ENCODE assay signal across 8 cellular contexts in the genomic region with DNA sequence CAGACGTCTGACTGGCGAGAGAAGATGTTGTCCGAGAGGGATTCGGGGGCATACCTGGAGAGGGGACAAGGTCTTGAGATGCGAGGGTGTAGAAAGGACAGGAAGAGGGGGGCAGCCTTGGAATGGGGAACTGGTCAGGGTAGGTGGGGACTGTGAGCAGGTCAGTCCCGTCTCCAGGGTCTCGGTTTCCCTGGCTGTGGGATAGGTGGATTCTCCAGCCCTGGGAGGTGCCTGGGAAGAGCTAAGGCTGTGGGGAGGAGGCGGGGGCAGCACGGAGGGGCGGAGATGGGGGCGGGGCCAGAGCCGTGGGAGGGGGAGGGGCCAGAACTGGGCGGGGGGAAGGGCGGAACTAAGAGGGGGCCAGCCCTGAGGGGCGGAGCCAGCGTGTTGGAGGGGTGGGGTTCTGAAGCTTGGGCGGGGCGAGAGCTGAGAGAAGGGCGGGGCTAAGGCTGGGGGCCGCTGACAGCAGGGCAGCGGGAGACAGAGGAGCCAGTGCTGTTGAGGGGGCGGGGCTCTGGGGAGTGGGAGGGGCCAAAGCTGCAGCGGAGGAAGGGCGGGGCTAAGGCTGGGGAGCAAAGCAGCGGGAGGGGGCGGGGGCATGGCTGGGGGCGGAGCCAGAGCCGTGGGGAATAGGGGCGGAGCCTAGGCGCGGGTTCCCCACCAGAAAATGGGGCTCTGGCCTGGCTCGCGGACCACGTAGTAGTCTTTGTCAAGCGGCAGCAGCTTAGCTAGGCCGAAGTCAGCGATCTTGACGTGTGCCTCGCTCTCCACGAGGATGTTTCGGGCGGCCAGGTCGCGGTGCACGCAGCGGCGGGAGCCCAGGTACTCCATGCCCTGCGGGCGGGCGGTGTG. TPM values are rescaled to one million over a fixed set of nuclear protein-coding genes. Genes with fewer than 3 reads are reported as not detected.
A peak's percentile ranks its signal among the peaks of the same experiment; 100 is the strongest.
DNase-seq lines count a peak whose midpoint lies in the region; ATAC-seq and TF ChIP-seq lines count a peak whose summit lies in the region.
"Had no signal": no experiment of that assay in that cellular context is flagged by ENCODE, and none has a peak within 500 bp of the region (broad histone marks: within the 10 kb centered on the region; RNA-seq: fewer than 3 reads in every experiment).

No MANE protein-coding gene starts in this region.

- H3K4me1 ChIP-seq in gastroesophageal sphincter = peaks cover 0 to 21% (median 0%) of the 10 kb centered on the region in 3 donors

- H3K36me3 ChIP-seq in gastroesophageal sphincter = no peaks in the 10 kb centered on the region
- H3K36me3 ChIP-seq: thoracic aorta had no signal

- WGBS in gastroesophageal sphincter (ENCODE audit: low coverage in 1 of 2), 2 donors = 0 to 26% methylated on average over 3 to 7 of the region's 50 CpGs

- ATAC-seq in gastroesophageal sphincter = peak; percentile 52
- peak; percentile 52 for ATAC-seq in omental fat pad (ENCODE audit: low FRiP score)

- no peak for TF ChIP-seq POLR2A in gastroesophageal sphincter (IDR thresholded peaks at IDR 0.05)

- H3K27ac ChIP-seq in gastroesophageal sphincter = no peak overlapping the region
- H3K27ac ChIP-seq: thoracic aorta had no signal

- TF ChIP-seq CTCF in GM20000 (IDR thresholded peaks at IDR 0.05; ENCODE audit: extremely low read depth, missing control alignments) (no peak), gastroesophageal sphincter (IDR thresholded peaks at IDR 0.05) (no peak), omental fat pad (IDR thresholded peaks at IDR 0.05) (no peak)

- H3K27me3 ChIP-seq in gastroesophageal sphincter = peaks cover 98% of the 10 kb centered on the region

- no peak overlapping the region for H3K27ac Mint-ChIP-seq in activated T-helper 1 cell treated with anti-CD3 and anti-CD28 coated beads, Interleukin-12 subunit alpha, Interleukin-12 subunit beta, Interleukin-2, Interleukin-4 antibody, amounts not matched to agents 30 ng/mL and 10 ng/mL and 1 ng/mL, durations not matched to agents 14 hours and 24 hours and 36 hours

- H3K4me1 Mint-ChIP-seq in activated T-helper 1 cell treated with anti-CD3 and anti-CD28 coated beads, Interleukin-12 subunit alpha, Interleukin-12 subunit beta, Interleukin-2, Interleukin-4 antibody, amounts not matched to agents 30 ng/mL and 10 ng/mL and 1 ng/mL, durations not matched to agents 14 hours and 24 hours and 36 hours (ENCODE audit: low read depth) = peaks cover 11% of the 10 kb centered on the region

- intact Hi-C loops in activated T-helper 1 cell treated with anti-CD3 and anti-CD28 coated beads, Interleukin-12 subunit alpha, Interleukin-12 subunit beta, Interleukin-2, Interleukin-4 antibody, amounts not matched to agents 30 ng/mL and 10 ng/mL and 1 ng/mL, durations not matched to agents 14 hours and 24 hours and 36 hours (cut with micrococcal nuclease) = loop anchor here (1.0 to 2.0 kb wide), 4 partner anchors 12 to 44 kb away; partner anchors contain the start of gene JAK3

- no peaks in the 10 kb centered on the region for H3K27me3 Mint-ChIP-seq in activated T-helper 1 cell treated with anti-CD3 and anti-CD28 coated beads, Interleukin-12 subunit alpha, Interleukin-12 subunit beta, Interleukin-2, Interleukin-4 antibody, amounts not matched to agents 30 ng/mL and 10 ng/mL and 1 ng/mL, durations not matched to agents 14 hours and 24 hours and 36 hours (ENCODE audit: insufficient read depth)

- peak; percentile 74 for DNase-seq in GM20000 (ENCODE audit: low spot score)
- DNase-seq in NCI-H345 (lab: John Stamatoyannopoulos, UW) = peak; percentile 72
- peak; percentile 12 for DNase-seq in activated T-helper 1 cell treated with anti-CD3 and anti-CD28 coated beads, Interleukin-12 subunit alpha, Interleukin-12 subunit beta, Interleukin-2, Interleukin-4 antibody, amounts not matched to agents 30 ng/mL and 10 ng/mL and 1 ng/mL, durations not matched to agents 14 hours and 24 hours and 36 hours (ENCODE audit: low spot score)
- DNase-seq in omental fat pad (ENCODE audit: low spot score) = no peak
- DNase-seq in NCI-H2107 (lab: John Stamatoyannopoulos, UW) = no peak
- no peak for DNase-seq in SW 1271 (lab: John Stamatoyannopoulos, UW)

- peaks cover 4% of the 10 kb centered on the region for H3K9me3 Mint-ChIP-seq in activated T-helper 1 cell treated with anti-CD3 and anti-CD28 coated beads, Interleukin-12 subunit alpha, Interleukin-12 subunit beta, Interleukin-2, Interleukin-4 antibody, amounts not matched to agents 30 ng/mL and 10 ng/mL and 1 ng/mL, durations not matched to agents 14 hours and 24 hours and 36 hours

- peak overlapping the region in 1 of 2 donors; percentile 31 for H3K4me3 ChIP-seq in gastroesophageal sphincter
- H3K4me3 ChIP-seq: thoracic aorta had no signal

- H3K4me3 Mint-ChIP-seq in activated T-helper 1 cell treated with anti-CD3 and anti-CD28 coated beads, Interleukin-12 subunit alpha, Interleukin-12 subunit beta, Interleukin-2, Interleukin-4 antibody, amounts not matched to agents 30 ng/mL and 10 ng/mL and 1 ng/mL, durations not matched to agents 14 hours and 24 hours and 36 hours = no peak overlapping the region

- H3K9me3 ChIP-seq in gastroesophageal sphincter = no peaks in the 10 kb centered on the region
- H3K9me3 ChIP-seq: thoracic aorta had no signal

- TF ChIP-seq EP300 in gastroesophageal sphincter (IDR thresholded peaks at IDR 0.05) = no peak

- H3K36me3 Mint-ChIP-seq in activated T-helper 1 cell treated with anti-CD3 and anti-CD28 coated beads, Interleukin-12 subunit alpha, Interleukin-12 subunit beta, Interleukin-2, Interleukin-4 antibody, amounts not matched to agents 30 ng/mL and 10 ng/mL and 1 ng/mL, durations not matched to agents 14 hours and 24 hours and 36 hours (ENCODE audit: low read depth) = peaks cover 48% of the 10 kb centered on the region

RNA-seq across cellular contexts. Expression of gene INSL3, which starts 9.5 kb away (rescaled TPM):
- 8.7 and 9.3 TPM in 2 replicates for total RNA-seq in activated T-helper 1 cell treated with anti-CD3 and anti-CD28 coated beads, Interleukin-12 subunit alpha, Interleukin-12 subunit beta, Interleukin-2, Interleukin-4 antibody, amounts not matched to agents 30 ng/mL and 10 ng/mL and 1 ng/mL, durations not matched to agents 14 hours and 24 hours and 36 hours
- total RNA-seq in gastroesophageal sphincter = not detected
- total RNA-seq in omental fat pad = 1 to 10 TPM in 1 of 4 donors, not detected in 3; 2.7 TPM
- total RNA-seq: thoracic aorta had no signal

RNA-seq across cellular contexts. Expression of gene JAK3, which starts 17.0 kb away (rescaled TPM):
- total RNA-seq in activated T-helper 1 cell treated with anti-CD3 and anti-CD28 coated beads, Interleukin-12 subunit alpha, Interleukin-12 subunit beta, Interleukin-2, Interleukin-4 antibody, amounts not matched to agents 30 ng/mL and 10 ng/mL and 1 ng/mL, durations not matched to agents 14 hours and 24 hours and 36 hours = 222 and 227 TPM in 2 replicates
- total RNA-seq in gastroesophageal sphincter = 1 to 10 TPM; 1.2 to 5.9 (median 2.3) TPM
- 10 to 100 TPM in 2 of 4 donors, 1 to 10 TPM in 2; 2.3 to 25.1 (median 13.4) TPM for total RNA-seq in omental fat pad

RNA-seq across cellular contexts. Expression of gene RPL18A, which starts 28.9 kb away (rescaled TPM):
- total RNA-seq in activated T-helper 1 cell treated with anti-CD3 and anti-CD28 coated beads, Interleukin-12 subunit alpha, Interleukin-12 subunit beta, Interleukin-2, Interleukin-4 antibody, amounts not matched to agents 30 ng/mL and 10 ng/mL and 1 ng/mL, durations not matched to agents 14 hours and 24 hours and 36 hours = 2,494 and 2,556 TPM in 2 replicates
- total RNA-seq in gastroesophageal sphincter (1,000 to 10,000 TPM in 3 of 4 donors, 100 to 1,000 TPM in 1; 799 to 1,594 (median 1,135) TPM), omental fat pad (1,000 to 10,000 TPM; 1,225 to 1,599 (median 1,335) TPM)

RNA-seq across cellular contexts. Expression of gene B3GNT3, which starts 35.9 kb away (rescaled TPM):
- total RNA-seq in activated T-helper 1 cell treated with anti-CD3 and anti-CD28 coated beads, Interleukin-12 subunit alpha, Interleukin-12 subunit beta, Interleukin-2, Interleukin-4 antibody, amounts not matched to agents 30 ng/mL and 10 ng/mL and 1 ng/mL, durations not matched to agents 14 hours and 24 hours and 36 hours = not detected in 2 replicates
- 1 to 10 TPM in 1 of 4 donors, not detected in 3; 4.7 TPM for total RNA-seq in gastroesophageal sphincter
- under 1 TPM in 2 of 4 donors, not detected in 2; 0.19 to 0.32 TPM for total RNA-seq in omental fat pad

RNA-seq across cellular contexts. Expression of gene SLC5A5, which starts 41.0 kb away (rescaled TPM):
- total RNA-seq in activated T-helper 1 cell treated with anti-CD3 and anti-CD28 coated beads, Interleukin-12 subunit alpha, Interleukin-12 subunit beta, Interleukin-2, Interleukin-4 antibody, amounts not matched to agents 30 ng/mL and 10 ng/mL and 1 ng/mL, durations not matched to agents 14 hours and 24 hours and 36 hours = 1.1 TPM in 2 replicates
- total RNA-seq in gastroesophageal sphincter = under 1 TPM in 1 of 4 donors, not detected in 3; 0.16 TPM
- under 1 TPM in 1 of 4 donors, not detected in 3; 0.09 TPM for total RNA-seq in omental fat pad
- total RNA-seq: thoracic aorta had no signal

Comparison
In these comparisons a context has a peak if more than half of its experiments do, and no peak if none do; other contexts are left out.
1. DNase-seq: peak in GM20000 (single experiment), NCI-H345 (single experiment) and activated T-helper 1 cell treated with anti-CD3 and anti-CD28 coated beads, Interleukin-12 subunit alpha, Interleukin-12 subunit beta, Interleukin-2, Interleukin-4 antibody, amounts not matched to agents 30 ng/mL and 10 ng/mL and 1 ng/mL, durations not matched to agents 14 hours and 24 hours and 36 hours (single experiment); none in omental fat pad (single experiment), NCI-H2107 (single experiment) and SW 1271 (0 of 2).